8 cellular contexts compared by ENCODE assay signal in genomic region chr7:155645652-155646051, GRCh38. TPM values are rescaled to one million over a fixed set of nuclear protein-coding genes. Genes with fewer than 3 reads are reported as not detected.
DNase-seq lines count a peak whose midpoint lies in the region; ATAC-seq, FAIRE-seq and TF ChIP-seq lines count a peak whose summit lies in the region.

No MANE protein-coding gene starts in this region.

- H3K9me3 Mint-ChIP-seq in activated CD4-positive, alpha-beta T cell treated with anti-CD3 and anti-CD28 coated beads for 36 hours (ENCODE audit: low read depth), result peaks cover 17% of the 10 kb centered on the region
- H3K9me3 Mint-ChIP-seq in activated T-helper 2 cell treated with anti-CD3 and anti-CD28 coated beads, Interferon-gamma antibody, Interleukin-2, Interleukin-4, amounts not matched to agents 10 μg/mL and 5 μg/mL and 100 μg/mL, durations not matched to agents 14 hours and 24 hours and 36 hours, result peaks cover 31% of the 10 kb centered on the region

- CTCF ChIA-PET in activated CD4-positive, alpha-beta T cell treated with anti-CD3 and anti-CD28 coated beads for 36 hours (lab: Charles Lee), result no interaction called here

- H3K36me3 Mint-ChIP-seq in activated CD4-positive, alpha-beta T cell treated with anti-CD3 and anti-CD28 coated beads for 36 hours (ENCODE audit: low read depth), result peaks cover 78% of the 10 kb centered on the region
- H3K36me3 Mint-ChIP-seq in activated T-helper 2 cell treated with anti-CD3 and anti-CD28 coated beads, Interferon-gamma antibody, Interleukin-2, Interleukin-4, amounts not matched to agents 10 μg/mL and 5 μg/mL and 100 μg/mL, durations not matched to agents 14 hours and 24 hours and 36 hours (ENCODE audit: low read depth), result peaks cover 85% of the 10 kb centered on the region

- WGBS in testis, 2 donors, result 13 to 17% methylated on average over 7 of the region's 7 CpGs

- H3K27ac ChIP-seq in keratinocyte (ENCODE audit: control insufficient read depth, insufficient read depth, low read length) (peak overlapping the region; percentile 95), testis (peak overlapping the region; percentile 96 to 98)

- no peaks in the 10 kb centered on the region for H3K27me3 Mint-ChIP-seq in activated CD4-positive, alpha-beta T cell treated with anti-CD3 and anti-CD28 coated beads for 36 hours
- no peaks in the 10 kb centered on the region for H3K27me3 Mint-ChIP-seq in activated T-helper 2 cell treated with anti-CD3 and anti-CD28 coated beads, Interferon-gamma antibody, Interleukin-2, Interleukin-4, amounts not matched to agents 10 μg/mL and 5 μg/mL and 100 μg/mL, durations not matched to agents 14 hours and 24 hours and 36 hours (ENCODE audit: low read depth)

- peak overlapping the region; percentile 100 for H3K27ac Mint-ChIP-seq in activated CD4-positive, alpha-beta T cell treated with anti-CD3 and anti-CD28 coated beads for 36 hours
- H3K27ac Mint-ChIP-seq in activated T-helper 2 cell treated with anti-CD3 and anti-CD28 coated beads, Interferon-gamma antibody, Interleukin-2, Interleukin-4, amounts not matched to agents 10 μg/mL and 5 μg/mL and 100 μg/mL, durations not matched to agents 14 hours and 24 hours and 36 hours, result peak overlapping the region; percentile 100

- H3K9me1 ChIP-seq in keratinocyte (ENCODE audit: control insufficient read depth, extremely low read depth, insufficient read depth, low read length), result no peaks in the 10 kb centered on the region

- peaks cover 55% of the 10 kb centered on the region for H3K4me1 Mint-ChIP-seq in activated CD4-positive, alpha-beta T cell treated with anti-CD3 and anti-CD28 coated beads for 36 hours
- H3K4me1 Mint-ChIP-seq in activated T-helper 2 cell treated with anti-CD3 and anti-CD28 coated beads, Interferon-gamma antibody, Interleukin-2, Interleukin-4, amounts not matched to agents 10 μg/mL and 5 μg/mL and 100 μg/mL, durations not matched to agents 14 hours and 24 hours and 36 hours (ENCODE audit: low read depth), result peaks cover 35% of the 10 kb centered on the region

- H3K36me3 ChIP-seq in keratinocyte (ENCODE audit: control insufficient read depth in 2 of 2, extremely low read depth in 1 of 2, insufficient read depth in 2 of 2, low read length in 2 of 2) (peaks cover 5 to 11% of the 10 kb centered on the region in 2 experiments), testis (ENCODE audit: low read depth, missing control alignments) (no peaks in the 10 kb centered on the region)

- H3K9me3 ChIP-seq in keratinocyte (ENCODE audit: control insufficient read depth, low read depth, low read length), result no peaks in the 10 kb centered on the region
- H3K9me3 ChIP-seq in testis, result no peaks in the 10 kb centered on the region

- FAIRE-seq in keratinocyte (lab: Jason Lieb, UNC), result no peak
- FAIRE-seq in H54 (lab: Jason Lieb, UNC), result no peak

- H3K4me3 ChIP-seq in keratinocyte (ENCODE audit: control insufficient read depth in 2 of 3, extremely low read depth in 1 of 3, insufficient read depth in 2 of 3, low read depth in 1 of 3, low read length in 3 of 3) (peak overlapping the region; percentile 87 to 98 (median 94)), testis (peak overlapping the region; percentile 99 to 100)

- H3K79me2 ChIP-seq in keratinocyte (ENCODE audit: control insufficient read depth, insufficient read depth, low read length), result peaks cover 68% of the 10 kb centered on the region

- dilution Hi-C loops in keratinocyte (cut with MboI; ENCODE audit: extremely low pct_ligation_motif_present, low sequenced_read_pairs), result no loop called here

- H2AFZ ChIP-seq in keratinocyte (ENCODE audit: control insufficient read depth, low read length), result no peak overlapping the region

- peaks cover 3% of the 10 kb centered on the region for H4K20me1 ChIP-seq in keratinocyte (ENCODE audit: control insufficient read depth, extremely low read depth, insufficient read depth, low read length)

- peaks cover 17% of the 10 kb centered on the region for H3K4me1 ChIP-seq in keratinocyte (ENCODE audit: control insufficient read depth, extremely low read depth, insufficient read depth, low read length)
- peaks cover 9% of the 10 kb centered on the region for H3K4me1 ChIP-seq in testis

- peak overlapping the region; percentile 96 for H3K4me3 Mint-ChIP-seq in activated CD4-positive, alpha-beta T cell treated with anti-CD3 and anti-CD28 coated beads for 36 hours
- peak overlapping the region; percentile 99 for H3K4me3 Mint-ChIP-seq in activated T-helper 2 cell treated with anti-CD3 and anti-CD28 coated beads, Interferon-gamma antibody, Interleukin-2, Interleukin-4, amounts not matched to agents 10 μg/mL and 5 μg/mL and 100 μg/mL, durations not matched to agents 14 hours and 24 hours and 36 hours (ENCODE audit: low read depth)

- H3K9ac ChIP-seq in keratinocyte (ENCODE audit: control insufficient read depth, extremely low read depth, insufficient read depth, low read length), result peak overlapping the region; percentile 98

- no peak for TF ChIP-seq POLR2A in testis (IDR thresholded peaks at IDR 0.05)
- no peak for TF ChIP-seq POLR2A in H54 (IDR thresholded peaks at IDR 0.05; ENCODE audit: low read depth, low read length)

- DNase-seq in activated CD4-positive, alpha-beta T cell treated with anti-CD3 and anti-CD28 coated beads for 36 hours, result no peak
- DNase-seq in activated CD4-positive, alpha-beta T cell treated with anti-CD3 and anti-CD28 coated beads, Interleukin-2, amount 50 U/mL, for 48 hours, result no peak
- DNase-seq in activated T-helper 2 cell treated with anti-CD3 and anti-CD28 coated beads, Interferon-gamma antibody, Interleukin-2, Interleukin-4, amounts not matched to agents 10 μg/mL and 5 μg/mL and 100 μg/mL, durations not matched to agents 14 hours and 24 hours and 36 hours (ENCODE audit: low spot score), result no peak
- no peak for DNase-seq in keratinocyte (ENCODE audit: low read depth, low spot score)
- DNase-seq in testis, result no peak
- DNase-seq in H54 (ENCODE audit: insufficient read length, low spot score), result no peak
- DNase-seq in NCI-H2196 (lab: John Stamatoyannopoulos, UW; ENCODE audit: unreplicated experiment), result no peak

- H3K4me2 ChIP-seq in keratinocyte (ENCODE audit: control insufficient read depth, extremely low read depth, insufficient read depth, low read depth, low read length), result peak overlapping the region; percentile 98

- no peak for ATAC-seq in activated CD4-positive, alpha-beta T cell treated with anti-CD3 and anti-CD28 coated beads for 36 hours
- no peak for ATAC-seq in HG02884 (IDR thresholded peaks at IDR 0.05; ENCODE audit: unreplicated experiment)

- intact Hi-C loops in activated CD4-positive, alpha-beta T cell treated with anti-CD3 and anti-CD28 coated beads for 36 hours (cut with DNase I, micrococcal nuclease), result loop anchor here (2.0 to 10.0 kb wide), 9 partner anchors 15 to 1493 kb away; partner anchors contain the start of genes LMBR1 (in 1 of the 2) and UBE3C (in 1 of the 2)
- intact Hi-C loops in activated T-helper 2 cell treated with anti-CD3 and anti-CD28 coated beads, Interferon-gamma antibody, Interleukin-2, Interleukin-4, amounts not matched to agents 10 μg/mL and 5 μg/mL and 100 μg/mL, durations not matched to agents 14 hours and 24 hours and 36 hours (cut with micrococcal nuclease), result loop anchor here (5.0 to 10.0 kb wide), 3 partner anchors 37 to 1249 kb away; partner anchors contain the start of genes INSIG1 and LMBR1
- intact Hi-C loops in testis (cut with DNase I; ENCODE audit: low total_unique reads), result no loop called here

- no peak for TF ChIP-seq CTCF in keratinocyte (optimal IDR thresholded peaks at IDR 0.05 in 1 of 3, IDR thresholded peaks at IDR 0.05 in 1 of 3, conservative IDR thresholded peaks at IDR 0.05 in 1 of 3; ENCODE audit: extremely low read depth in 1 of 3, insufficient read depth in 2 of 3, low read length in 3 of 3)
- TF ChIP-seq CTCF in testis (IDR thresholded peaks at IDR 0.05), result no peak

- H3K27me3 ChIP-seq in keratinocyte (ENCODE audit: control insufficient read depth, extremely low read depth, insufficient read depth, low read length) (no peaks in the 10 kb centered on the region), testis (no peaks in the 10 kb centered on the region)

- POLR2A ChIA-PET in activated CD4-positive, alpha-beta T cell treated with anti-CD3 and anti-CD28 coated beads for 36 hours (lab: Charles Lee), result no interaction called here

RNA-seq across cellular contexts. Expression of gene RBM33, which starts 1.2 kb away (rescaled TPM):
- 10 to 100 TPM; 67.6 to 81.1 TPM for total RNA-seq in activated CD4-positive, alpha-beta T cell treated with anti-CD3 and anti-CD28 coated beads for 36 hours
- total RNA-seq in activated T-helper 2 cell treated with anti-CD3 and anti-CD28 coated beads, Interferon-gamma antibody, Interleukin-2, Interleukin-4, amounts not matched to agents 10 μg/mL and 5 μg/mL and 100 μg/mL, durations not matched to agents 14 hours and 24 hours and 36 hours, result 79.8 and 80.3 TPM in 2 replicates
- polyA plus RNA-seq in keratinocyte, result 6.1 to 8.9 TPM (median 6.8 TPM) in 3 replicates
- 76.2 TPM for polyA plus RNA-seq in keratinocyte (2011; ENCODE audit: low read depth)
- 4.9 and 5.5 TPM in 2 replicates for polyA plus RNA-seq in keratinocyte (2011; cell fraction: cytosol; rRNA removed)
- polyA plus RNA-seq in keratinocyte (2011; cell fraction: nucleus; rRNA removed), result 36.1 and 36.2 TPM in 2 replicates
- 12.6 and 13.8 TPM in 2 replicates for polyA plus RNA-seq in keratinocyte (2012; ENCODE audit: low replicate concordance)
- 8.1 to 21.3 TPM (median 13.2 TPM) in 3 replicates for polyA minus RNA-seq in keratinocyte
- 9.6 TPM for polyA minus RNA-seq in keratinocyte (2011; cell fraction: cytosol; rRNA and poly(A)+ RNA removed)
- 30.2 and 39.2 TPM in 2 replicates for polyA minus RNA-seq in keratinocyte (2011; cell fraction: nucleus; rRNA and poly(A)+ RNA removed)
- 100 to 1,000 TPM in 1 of 2 donors, 10 to 100 TPM in 1; 93.4 to 104 TPM for total RNA-seq in testis
- 27.3 TPM for polyA plus RNA-seq in testis (ENCODE audit: insufficient read depth, low read depth, low replicate concordance)
